Comparison of ENCODE assay signal across 11 cellular contexts in genomic region chr3:196793224-196793623, GRCh38. TPM values are rescaled to one million over a fixed set of nuclear protein-coding genes. Genes with fewer than 3 reads are reported as not detected.
DNase-seq lines count a peak whose midpoint lies in the region; ATAC-seq lines count a peak whose summit lies in the region.
"Had no signal": no experiment of that assay in that cellular context is flagged by ENCODE, and none has a peak within 500 bp of the region (broad histone marks: within the 10 kb centered on the region; RNA-seq: fewer than 3 reads in every experiment).

No MANE protein-coding gene starts in this region.

- peaks cover 5% of the 10 kb centered on the region for H3K4me1 Mint-ChIP-seq in activated T-cell treated with anti-CD3 and anti-CD28 coated beads, Interleukin-2, amount 50 U/mL, for 72 hours (ENCODE audit: low read depth)
- H3K4me1 Mint-ChIP-seq in stimulated activated naive B cell treated with anti-CD40 and anti-IgM and Interleukin-4, amounts not matched to agents 10 μg/mL and 1 μg/mL and 100 μg/mL, for 72 hours = peaks cover 22 to 25% of the 10 kb centered on the region in 2 donors

- peaks cover 15% of the 10 kb centered on the region for H3K36me3 ChIP-seq in adipocyte (ENCODE audit: control insufficient read depth, insufficient read depth, low read length, severe bottlenecking)

- H3K9ac ChIP-seq in adipocyte (ENCODE audit: low read length) = no peak overlapping the region

- no peak overlapping the region for H3K4me3 ChIP-seq in adipocyte (ENCODE audit: low read length)
- H3K4me3 ChIP-seq: upper lobe of left lung had no signal

- ATAC-seq in activated T-cell treated with anti-CD3 and anti-CD28 coated beads, Interleukin-2, amount 50 U/mL, for 72 hours (replicated peaks in 1 of 2) = no peak
- peak; percentile 57 to 89 for ATAC-seq in stimulated activated naive B cell treated with anti-CD40 and anti-IgM and Interleukin-4, amounts not matched to agents 10 μg/mL and 1 μg/mL and 100 μg/mL, for 72 hours (replicated peaks)
- no peak for ATAC-seq in HG02588 (IDR thresholded peaks at IDR 0.05; ENCODE audit: unreplicated experiment)
- no peak for ATAC-seq in HG02852 (IDR thresholded peaks at IDR 0.05; ENCODE audit: unreplicated experiment)

- no peaks in the 10 kb centered on the region for H3K9me3 ChIP-seq in adipocyte (ENCODE audit: control insufficient read depth, low read length)
- H3K9me3 ChIP-seq: upper lobe of left lung had no signal

- H3K4me1 ChIP-seq in adipocyte (ENCODE audit: control insufficient read depth, insufficient read depth, low read length) = peaks cover 12% of the 10 kb centered on the region

- DNase-seq in activated T-cell treated with anti-CD3 and anti-CD28 coated beads, Interleukin-2, amount 50 U/mL, for 72 hours = no peak
- DNase-seq in activated T-cell treated with anti-CD3 and anti-CD28 coated beads, Interleukin-2, amount 50 U/mL, for 1 hour = no peak
- DNase-seq in adipocyte (ENCODE audit: low read depth) (peak; percentile 83), iris pigment epithelial cell (ENCODE audit: low read depth) (peak; percentile 94), MV-4-11 (lab: John Stamatoyannopoulos, UW) (no peak)
- no peak for DNase-seq in stimulated activated naive B cell treated with anti-CD40 and anti-IgM and Interleukin-4, amounts not matched to agents 10 μg/mL and 1 μg/mL and 100 μg/mL, for 72 hours
- DNase-seq: activated CD4-positive, alpha-beta T cell treated with anti-CD3 and anti-CD28 coated beads, Interleukin-2, amount 50 U/mL, for 48 hours; NCI-H510A treated with DMSO at 0.1 percent for 48 hours had no signal

- peak overlapping the region; percentile 3 for H3K27ac Mint-ChIP-seq in activated T-cell treated with anti-CD3 and anti-CD28 coated beads, Interleukin-2, amount 50 U/mL, for 72 hours
- H3K27ac Mint-ChIP-seq in stimulated activated naive B cell treated with anti-CD40 and anti-IgM and Interleukin-4, amounts not matched to agents 10 μg/mL and 1 μg/mL and 100 μg/mL, for 72 hours = peak overlapping the region; percentile 26

- H3K9me3 Mint-ChIP-seq in activated T-cell treated with anti-CD3 and anti-CD28 coated beads, Interleukin-2, amount 50 U/mL, for 72 hours = peaks cover 3 to 5% of the 10 kb centered on the region in 2 donors
- peaks cover 3 to 6% of the 10 kb centered on the region in 2 donors for H3K9me3 Mint-ChIP-seq in stimulated activated naive B cell treated with anti-CD40 and anti-IgM and Interleukin-4, amounts not matched to agents 10 μg/mL and 1 μg/mL and 100 μg/mL, for 72 hours

- peaks cover 16 to 33% of the 10 kb centered on the region in 2 donors for H3K36me3 Mint-ChIP-seq in activated T-cell treated with anti-CD3 and anti-CD28 coated beads, Interleukin-2, amount 50 U/mL, for 72 hours (ENCODE audit: insufficient read depth in 2 of 2)
- peaks cover 42 to 52% of the 10 kb centered on the region in 2 donors for H3K36me3 Mint-ChIP-seq in stimulated activated naive B cell treated with anti-CD40 and anti-IgM and Interleukin-4, amounts not matched to agents 10 μg/mL and 1 μg/mL and 100 μg/mL, for 72 hours

- no peak overlapping the region for H3K4me3 Mint-ChIP-seq in activated T-cell treated with anti-CD3 and anti-CD28 coated beads, Interleukin-2, amount 50 U/mL, for 72 hours
- peak overlapping the region in 1 of 2 donors; percentile 11 for H3K4me3 Mint-ChIP-seq in stimulated activated naive B cell treated with anti-CD40 and anti-IgM and Interleukin-4, amounts not matched to agents 10 μg/mL and 1 μg/mL and 100 μg/mL, for 72 hours

- no peaks in the 10 kb centered on the region for H3K27me3 Mint-ChIP-seq in activated T-cell treated with anti-CD3 and anti-CD28 coated beads, Interleukin-2, amount 50 U/mL, for 72 hours (ENCODE audit: low read depth)
- no peaks in the 10 kb centered on the region for H3K27me3 Mint-ChIP-seq in stimulated activated naive B cell treated with anti-CD40 and anti-IgM and Interleukin-4, amounts not matched to agents 10 μg/mL and 1 μg/mL and 100 μg/mL, for 72 hours

- H3K27me3 ChIP-seq in adipocyte (replicated peaks; ENCODE audit: control insufficient read depth, insufficient read depth, low read length) = no peaks in the 10 kb centered on the region
- H3K27me3 ChIP-seq: upper lobe of left lung had no signal

RNA-seq across cellular contexts. Expression of gene PAK2, which starts 53.6 kb away (rescaled TPM):
- 100 to 1,000 TPM in 1 of 2 donors, 10 to 100 TPM in 1; 99.9 to 109 TPM for total RNA-seq in activated T-cell treated with anti-CD3 and anti-CD28 coated beads, Interleukin-2, amount 50 U/mL, for 72 hours

Comparison
In these comparisons a context has a peak if more than half of its experiments do, and no peak if none do; other contexts are left out.
1. ATAC-seq: peak in stimulated activated naive B cell treated with anti-CD40 and anti-IgM and Interleukin-4, amounts not matched to agents 10 μg/mL and 1 μg/mL and 100 μg/mL, for 72 hours (2 of 2); none in activated T-cell treated with anti-CD3 and anti-CD28 coated beads, Interleukin-2, amount 50 U/mL, for 72 hours (0 of 2), HG02588 (single experiment) and HG02852 (single experiment).
2. DNase-seq: peak in adipocyte (single experiment) and iris pigment epithelial cell (single experiment); none in activated T-cell treated with anti-CD3 and anti-CD28 coated beads, Interleukin-2, amount 50 U/mL, for 72 hours (0 of 2), activated T-cell treated with anti-CD3 and anti-CD28 coated beads, Interleukin-2, amount 50 U/mL, for 1 hour (single experiment), stimulated activated naive B cell treated with anti-CD40 and anti-IgM and Interleukin-4, amounts not matched to agents 10 μg/mL and 1 μg/mL and 100 μg/mL, for 72 hours (single experiment) and MV-4-11 (single experiment).